Comparison of ENCODE assay signal across 1 cellular context in genomic region chr20:47847882-47848485, GRCh38.
TF ChIP-seq lines count a peak whose summit lies in the region.

No MANE protein-coding gene starts in this region.

TF ChIP-seq in GM12878, 131 proteins besides CTCF, POLR2A, EP300 and RAD21 (continued from another document):
- no peak for TF ChIP-seq ZBTB40 (IDR thresholded peaks at IDR 0.05; ENCODE audit: borderline replicate concordance)
- no peak for TF ChIP-seq KLF5 (IDR thresholded peaks at IDR 0.05; ENCODE audit: partially characterized antibody)
- no peak for TF ChIP-seq NR2F1 (conservative IDR thresholded peaks at IDR 0.05)
- no peak for TF ChIP-seq MYB (IDR thresholded peaks at IDR 0.05; ENCODE audit: borderline replicate concordance, low read depth, low read length)
- TF ChIP-seq EZH2 (IDR thresholded peaks at IDR 0.05; ENCODE audit: borderline replicate concordance, control insufficient read depth, low read depth, low read length): no peak
- peak; percentile 35; the same call in 1 of the 2 replicates for TF ChIP-seq ATF7 (IDR thresholded peaks at IDR 0.05; ENCODE audit: low read depth)
- TF ChIP-seq ZNF687 (IDR thresholded peaks at IDR 0.05): no peak
- TF ChIP-seq SREBF1 (IDR thresholded peaks at IDR 0.05; ENCODE audit: low read length): no peak
- no peak for TF ChIP-seq PRDM15 (CRISPR knock-in tag; IDR thresholded peaks at IDR 0.05)
- TF ChIP-seq SUPT20H (IDR thresholded peaks at IDR 0.05; ENCODE audit: borderline replicate concordance, control insufficient read depth, low read depth, low read length): no peak
- no peak for TF ChIP-seq BCLAF1 (IDR thresholded peaks at IDR 0.05)
- TF ChIP-seq HDAC6 (IDR thresholded peaks at IDR 0.05; ENCODE audit: unreplicated experiment): no peak
- TF ChIP-seq CEBPB (IDR thresholded peaks at IDR 0.05; ENCODE audit: borderline replicate concordance in 1 of 2, low read depth in 2 of 2, low read length in 2 of 2): no peak
- TF ChIP-seq JUND (IDR thresholded peaks at IDR 0.05; ENCODE audit: low read depth, low read length): no peak
- no peak for TF ChIP-seq ATF2 (IDR thresholded peaks at IDR 0.05; ENCODE audit: low read length)
TF ChIP-seq in GM12878: peak in this region for 14.
